In the genomic region with DNA sequence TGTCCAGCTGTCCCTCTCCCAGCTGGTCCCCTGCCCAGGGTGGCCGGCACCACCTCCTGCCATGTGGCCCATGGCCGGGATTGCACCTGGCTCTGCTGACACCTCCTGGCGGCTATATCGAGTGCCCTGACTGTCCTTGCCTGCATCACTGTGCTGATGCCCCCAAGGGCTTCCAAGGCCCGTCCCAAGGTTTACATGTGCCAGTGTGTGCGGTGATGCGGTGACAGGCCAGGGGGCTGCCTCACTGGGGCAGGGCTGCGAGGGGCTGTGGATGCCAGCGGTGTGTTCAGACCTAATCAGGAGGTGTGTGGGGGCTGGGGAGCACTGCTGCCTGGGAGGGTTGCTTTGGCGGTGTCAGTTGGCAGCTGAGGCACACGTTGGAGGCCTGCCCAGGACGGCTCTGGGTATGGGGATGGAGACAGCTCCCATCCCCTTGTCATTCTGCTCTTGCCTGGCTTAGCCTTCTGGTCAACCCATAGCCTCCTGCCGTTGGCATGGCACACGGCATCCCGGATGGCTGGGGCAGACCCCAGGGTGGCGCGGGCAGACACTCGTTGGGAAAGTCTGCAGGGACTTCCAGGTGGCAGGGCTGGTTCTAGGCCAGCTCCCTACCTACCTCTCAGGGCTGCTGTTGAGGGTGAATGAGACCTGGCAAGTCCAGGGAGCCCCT, we compare ENCODE assay signal across 11 cellular contexts. TPM values are rescaled to one million over a fixed set of nuclear protein-coding genes. Genes with fewer than 3 reads are reported as not detected.
A peak's percentile ranks its signal among the peaks of the same experiment; 100 is the strongest.
DNase-seq lines count a peak whose midpoint lies in the region; ATAC-seq, FAIRE-seq and TF ChIP-seq lines count a peak whose summit lies in the region.
"Had no signal": no experiment of that assay in that cellular context is flagged by ENCODE, and none has a peak within 500 bp of the region (broad histone marks: within the 10 kb centered on the region; RNA-seq: fewer than 3 reads in every experiment).

No MANE protein-coding gene starts in this region.

- no peaks in the 10 kb centered on the region for H3K27me3 ChIP-seq in CD4-positive, CD25-positive, alpha-beta regulatory T cell (ENCODE audit: control insufficient read depth, insufficient read depth, low read length)
- H3K27me3 ChIP-seq in MG63 (no peaks in the 10 kb centered on the region), duodenal mucosa (ENCODE audit: control insufficient read depth in 1 of 2, insufficient read depth in 2 of 2, low read length in 2 of 2) (no peaks in the 10 kb centered on the region), neutrophil (peaks cover 6% of the 10 kb centered on the region)

- H3K4me1 ChIP-seq in CD4-positive, CD25-positive, alpha-beta regulatory T cell (ENCODE audit: control insufficient read depth, insufficient read depth, low read length, poor library complexity, severe bottlenecking), result peaks cover 50% of the 10 kb centered on the region
- H3K4me1 ChIP-seq in duodenal mucosa (ENCODE audit: control insufficient read depth in 1 of 2, insufficient read depth in 2 of 2, low read length in 2 of 2) (peaks cover 37 to 58% of the 10 kb centered on the region in 2 donors), neutrophil (ENCODE audit: control insufficient read depth in 1 of 2, insufficient read depth in 1 of 2, low read depth in 1 of 2, low read length in 1 of 2) (peaks cover 49 to 55% of the 10 kb centered on the region in 2 experiments)

- H3K36me3 ChIP-seq in CD4-positive, CD25-positive, alpha-beta regulatory T cell (ENCODE audit: control insufficient read depth, insufficient read depth, low read length), result peaks cover 9% of the 10 kb centered on the region
- H3K36me3 ChIP-seq in MG63, result peaks cover 14% of the 10 kb centered on the region
- H3K36me3 ChIP-seq in duodenal mucosa (ENCODE audit: control insufficient read depth in 1 of 2, insufficient read depth in 2 of 2, low read length in 2 of 2), result peaks cover 4 to 9% of the 10 kb centered on the region in 2 donors
- peaks cover 40% of the 10 kb centered on the region for H3K36me3 ChIP-seq in neutrophil

- TF ChIP-seq CTCF in neutrophil (IDR thresholded peaks at IDR 0.05), result no peak

- H3K4me1 Mint-ChIP-seq in CD4-positive, CD25-positive, alpha-beta regulatory T cell, result peaks cover 0 to 76% (median 49%) of the 10 kb centered on the region in 4 donors

- no peaks in the 10 kb centered on the region for H3K27me3 Mint-ChIP-seq in CD4-positive, CD25-positive, alpha-beta regulatory T cell

- peak overlapping the region; percentile 6 to 98 (median 91) for H3K27ac Mint-ChIP-seq in CD4-positive, CD25-positive, alpha-beta regulatory T cell

- no peak for TF ChIP-seq POLR2A in GM12892 (IDR thresholded peaks at IDR 0.05; ENCODE audit: low read depth, low read length)

- H3K9ac ChIP-seq in duodenal mucosa (ENCODE audit: low read depth in 1 of 2, low read length in 2 of 2), result peak overlapping the region; percentile 18 to 97
- H3K9ac ChIP-seq: parathyroid adenoma had no signal

- H3K27ac ChIP-seq in CD4-positive, CD25-positive, alpha-beta regulatory T cell (ENCODE audit: insufficient read depth, low read length, poor library complexity, severe bottlenecking), result peak overlapping the region; percentile 97
- no peak overlapping the region for H3K27ac ChIP-seq in duodenal mucosa (ENCODE audit: low read depth, low read length)
- H3K27ac ChIP-seq in neutrophil, result peak overlapping the region; percentile 100
- H3K27ac ChIP-seq: parathyroid adenoma had no signal

- no peaks in the 10 kb centered on the region for H3K9me3 ChIP-seq in CD4-positive, CD25-positive, alpha-beta regulatory T cell (ENCODE audit: control insufficient read depth in 2 of 2, low read length in 2 of 2)
- H3K9me3 ChIP-seq in MG63 (no peaks in the 10 kb centered on the region), duodenal mucosa (ENCODE audit: control insufficient read depth in 1 of 2, low read length in 2 of 2) (peaks cover 0 to 2% of the 10 kb centered on the region in 2 donors), neutrophil (no peaks in the 10 kb centered on the region)

- no peak for ATAC-seq in CD4-positive, CD25-positive, alpha-beta regulatory T cell (ENCODE audit: low read depth in 2 of 2)

- DNase-seq in CD4-positive, CD25-positive, alpha-beta regulatory T cell, result no peak
- DNase-seq in MG63 (peak; percentile 39), GM12892 (ENCODE audit: insufficient read length) (no peak), GDM1 (lab: John Stamatoyannopoulos, UW) (no peak)
- DNase-seq in effector CD8-positive, alpha-beta T cell (lab: John Stamatoyannopoulos, UW), result no peak
- no peak for DNase-seq in activated CD8-positive, alpha-beta memory T cell treated with anti-CD3 and anti-CD28 coated beads, Interleukin-2, amount 50 U/mL, for 48 hours
- DNase-seq: NCI-H345; stimulated activated CD8-positive, alpha-beta memory T cell treated with anti-CD3 and anti-CD28 coated beads, Interleukin-4, amount 100 ng/mL, for 48 hours had no signal

- no peak for FAIRE-seq in GM12892 (lab: Jason Lieb, UNC)

- H3K36me3 Mint-ChIP-seq in CD4-positive, CD25-positive, alpha-beta regulatory T cell, result peaks cover 7% of the 10 kb centered on the region

- H3K4me3 Mint-ChIP-seq in CD4-positive, CD25-positive, alpha-beta regulatory T cell, result peak overlapping the region in 1 of 4 donors; percentile 70

- H3K4me3 ChIP-seq in CD4-positive, CD25-positive, alpha-beta regulatory T cell (ENCODE audit: low read depth, low read length), result no peak overlapping the region
- no peak overlapping the region for H3K4me3 ChIP-seq in MG63
- H3K4me3 ChIP-seq in duodenal mucosa (ENCODE audit: low read depth in 1 of 2, low read length in 2 of 2), result no peak overlapping the region
- peak overlapping the region; percentile 83 to 93 for H3K4me3 ChIP-seq in neutrophil (ENCODE audit: low read depth in 1 of 2, low read length in 1 of 2)

- peaks cover 0 to 10% (median 0%) of the 10 kb centered on the region in 7 donors for H3K9me3 Mint-ChIP-seq in CD4-positive, CD25-positive, alpha-beta regulatory T cell

RNA-seq across cellular contexts. Expression of a gene that starts 5.5 kb away (rescaled TPM):
- 70.6 TPM for total RNA-seq in CD4-positive, CD25-positive, alpha-beta regulatory T cell
- 10 to 100 TPM; 63.4 to 71.9 (median 68.3) TPM for polyA plus RNA-seq in CD4-positive, CD25-positive, alpha-beta regulatory T cell
- total RNA-seq in MG63 (2014; rRNA removed; shearing (Covaris generic); ENCODE audit: low replicate concordance), result 33.2 and 42.1 TPM in 2 replicates
- polyA plus RNA-seq in GM12892 (2012; ENCODE audit: missing spikeins), result 16.7 TPM

RNA-seq across cellular contexts. Expression of a gene that starts 36.8 kb away (rescaled TPM):
- total RNA-seq in CD4-positive, CD25-positive, alpha-beta regulatory T cell, result 12.7 TPM
- polyA plus RNA-seq in CD4-positive, CD25-positive, alpha-beta regulatory T cell, result 1 to 10 TPM; 2.8 to 4.6 (median 2.8) TPM
- total RNA-seq in MG63 (2014; rRNA removed; shearing (Covaris generic); ENCODE audit: low replicate concordance), result 0.36 TPM in 1 of 2 replicates, not detected in the other
- 0.32 TPM for polyA plus RNA-seq in GM12892 (2012; ENCODE audit: missing spikeins)

Comparison
In these comparisons a context has a peak if more than half of its experiments do, and no peak if none do; other contexts are left out.
1. H3K4me3 ChIP-seq: peak in neutrophil (2 of 2); none in CD4-positive, CD25-positive, alpha-beta regulatory T cell (single experiment), MG63 (single experiment) and duodenal mucosa (0 of 2).
2. RNA of a gene that starts 36.8 kb away (total RNA-seq): 12.7 TPM in CD4-positive, CD25-positive, alpha-beta regulatory T cell (single experiment); 0.36 TPM in MG63; every median in the first group is over 10 times any median in the second.